30 cellular contexts compared by ENCODE assay signal in the genomic region with DNA sequence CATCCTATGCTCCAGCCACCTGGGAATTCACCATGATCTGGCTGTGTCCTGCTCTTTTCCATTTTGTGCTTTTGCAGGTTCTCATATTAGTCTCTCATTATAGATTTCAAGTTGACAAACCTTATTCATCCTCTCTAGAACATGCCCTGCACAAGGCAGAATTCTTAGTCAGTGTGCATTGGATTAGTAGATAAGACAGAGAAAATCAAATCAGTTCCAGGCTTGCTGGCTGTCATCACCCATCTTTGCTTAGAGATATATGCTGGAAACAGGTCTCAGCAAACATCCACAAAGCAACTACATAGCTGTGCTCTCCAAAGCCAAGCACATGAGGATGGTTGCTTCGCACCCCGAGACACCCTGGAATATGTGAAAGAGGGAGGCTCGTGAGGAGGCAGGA. TPM values are rescaled to one million over a fixed set of nuclear protein-coding genes. Genes with fewer than 3 reads are reported as not detected.
DNase-seq lines count a peak whose midpoint lies in the region; ATAC-seq and FAIRE-seq lines count a peak whose summit lies in the region.
"Had no signal": no experiment of that assay in that cellular context is flagged by ENCODE, and none has a peak within 500 bp of the region (broad histone marks: within the 10 kb centered on the region; RNA-seq: fewer than 3 reads in every experiment).

No MANE protein-coding gene starts in this region.

- H2BK12ac ChIP-seq in mesenchymal stem cell (ENCODE audit: low read length in 2 of 2): no peak overlapping the region

- peak; percentile 68 for FAIRE-seq in urothelium cell line (lab: Jason Lieb, UNC)
- FAIRE-seq: HTR-8/SVneo had no signal

- no peak overlapping the region for H3K23ac ChIP-seq in mesenchymal stem cell (ENCODE audit: low read length in 2 of 2)

- peaks cover 0 to 4% of the 10 kb centered on the region in 2 experiments for H3K27me3 ChIP-seq in mesenchymal stem cell (ENCODE audit: control insufficient read depth in 1 of 2, insufficient read depth in 1 of 2, low read length in 2 of 2)
- H3K27me3 ChIP-seq: brain microvascular endothelial cell, heart left ventricle, right lobe of liver, uterus had no signal

- peaks cover 23% of the 10 kb centered on the region for H3K4me1 ChIP-seq in mesenchymal stem cell (ENCODE audit: control insufficient read depth, insufficient read depth, low read depth, low read length)
- H3K4me1 ChIP-seq: HAP-1, right lobe of liver had no signal

- no peak for ATAC-seq in GM21423 (IDR thresholded peaks at IDR 0.05; ENCODE audit: unreplicated experiment)
- ATAC-seq: activated CD4-positive, alpha-beta T cell treated with anti-CD3 and anti-CD28 coated beads for 36 hours; heart left ventricle; right lobe of liver; stimulated activated naive B cell treated with anti-CD40 and anti-IgM and Interleukin-4, amounts not matched to agents 10 μg/mL and 1 μg/mL and 100 μg/mL, for 72 hours had no signal

- no peak overlapping the region for H4K8ac ChIP-seq in mesenchymal stem cell (ENCODE audit: low read length)

- POLR2A ChIA-PET in activated CD4-positive, alpha-beta memory T cell treated with anti-CD3 and anti-CD28 coated beads, Interleukin-2, amount 10 ng/mL, durations not matched to agents 7 days and 5 days (lab: Charles Lee): interaction anchor here (0.6 to 1.2 kb wide), 3 partner anchors 35 to 1308 kb away, joined by 3 to 4 read pairs (median 3); a partner anchor contains a TSS

- peaks cover 49% of the 10 kb centered on the region for H3K4me1 Mint-ChIP-seq in T-helper 2 cell treated with Interferon-gamma antibody and Interleukin-4, amounts not matched to agents 5 μg/mL and 100 μg/mL, for 36 hours (ENCODE audit: low read depth)
- peaks cover 47% of the 10 kb centered on the region for H3K4me1 Mint-ChIP-seq in activated CD4-positive, alpha-beta memory T cell treated with anti-CD3 and anti-CD28 coated beads, Interleukin-2, amount 10 ng/mL, durations not matched to agents 7 days and 5 days

- WGBS in mesenchymal stem cell: 95% methylated on average over 3 of the region's 3 CpGs

- H3K4me3 Mint-ChIP-seq in T-helper 2 cell treated with Interferon-gamma antibody and Interleukin-4, amounts not matched to agents 5 μg/mL and 100 μg/mL, for 36 hours: peak overlapping the region; percentile 5
- H3K4me3 Mint-ChIP-seq in activated CD4-positive, alpha-beta memory T cell treated with anti-CD3 and anti-CD28 coated beads, Interleukin-2, amount 10 ng/mL, durations not matched to agents 7 days and 5 days: no peak overlapping the region
- H3K4me3 Mint-ChIP-seq: activated CD4-positive, alpha-beta T cell treated with anti-CD3 and anti-CD28 coated beads for 36 hours; activated T-cell treated with anti-CD3 and anti-CD28 coated beads, Interleukin-2, amount 50 U/mL, for 24 hours; stimulated activated naive B cell treated with anti-CD40 and anti-IgM and Interleukin-4, amounts not matched to agents 10 μg/mL and 1 μg/mL and 100 μg/mL, for 72 hours had no signal

- H3K36me3 Mint-ChIP-seq in T-helper 2 cell treated with Interferon-gamma antibody and Interleukin-4, amounts not matched to agents 5 μg/mL and 100 μg/mL, for 36 hours (ENCODE audit: low read depth): peaks cover 14% of the 10 kb centered on the region
- H3K36me3 Mint-ChIP-seq in activated CD4-positive, alpha-beta memory T cell treated with anti-CD3 and anti-CD28 coated beads, Interleukin-2, amount 10 ng/mL, durations not matched to agents 7 days and 5 days (ENCODE audit: low read depth): peaks cover 5% of the 10 kb centered on the region
- H3K36me3 Mint-ChIP-seq: stimulated activated naive B cell treated with anti-CD40 and anti-IgM and Interleukin-4, amounts not matched to agents 10 μg/mL and 1 μg/mL and 100 μg/mL, for 72 hours had no signal

- H3K9me3 ChIP-seq in mesenchymal stem cell (ENCODE audit: control insufficient read depth, low read length): no peaks in the 10 kb centered on the region
- H3K9me3 ChIP-seq: HAP-1, heart left ventricle, right lobe of liver, uterus had no signal

- no peak overlapping the region for H2AK5ac ChIP-seq in mesenchymal stem cell (ENCODE audit: low read length, severe bottlenecking)

- no peak overlapping the region for H3K14ac ChIP-seq in mesenchymal stem cell (ENCODE audit: low read length in 2 of 2)

- H2AFZ ChIP-seq in mesenchymal stem cell (ENCODE audit: low read depth, low read length): no peak overlapping the region

- no peak overlapping the region for H3K4ac ChIP-seq in mesenchymal stem cell (ENCODE audit: low read depth in 1 of 2, low read length in 2 of 2)

- peaks cover 16% of the 10 kb centered on the region for H3K9me3 Mint-ChIP-seq in T-helper 2 cell treated with Interferon-gamma antibody and Interleukin-4, amounts not matched to agents 5 μg/mL and 100 μg/mL, for 36 hours
- H3K9me3 Mint-ChIP-seq in activated CD4-positive, alpha-beta memory T cell treated with anti-CD3 and anti-CD28 coated beads, Interleukin-2, amount 10 ng/mL, durations not matched to agents 7 days and 5 days: peaks cover 7% of the 10 kb centered on the region
- H3K9me3 Mint-ChIP-seq: stimulated activated naive B cell treated with anti-CD40 and anti-IgM and Interleukin-4, amounts not matched to agents 10 μg/mL and 1 μg/mL and 100 μg/mL, for 72 hours had no signal

- H3K79me1 ChIP-seq in mesenchymal stem cell (replicated peaks; ENCODE audit: low read length, poor library complexity, severe bottlenecking): no peaks in the 10 kb centered on the region

- no peak overlapping the region for H3K4me3 ChIP-seq in mesenchymal stem cell (ENCODE audit: insufficient read depth in 1 of 2, low read depth in 1 of 2, low read length in 2 of 2)
- H3K4me3 ChIP-seq: HAP-1, heart left ventricle, right lobe of liver, uterus had no signal

- no peak overlapping the region for H2BK15ac ChIP-seq in mesenchymal stem cell (ENCODE audit: low read depth, poor library complexity, severe bottlenecking)

- H4K91ac ChIP-seq in mesenchymal stem cell (ENCODE audit: low read length): no peak overlapping the region

- no peaks in the 10 kb centered on the region for H3K36me3 ChIP-seq in mesenchymal stem cell (ENCODE audit: control insufficient read depth in 1 of 2, insufficient read depth in 2 of 2, low read depth in 1 of 2, low read length in 2 of 2)
- H3K36me3 ChIP-seq: brain microvascular endothelial cell, HAP-1, heart left ventricle, right lobe of liver, uterus had no signal

- no peak overlapping the region for H3K9ac ChIP-seq in mesenchymal stem cell (ENCODE audit: low read length)

- H3K27ac ChIP-seq in mesenchymal stem cell (ENCODE audit: low read length, poor library complexity, severe bottlenecking): peak overlapping the region; percentile 35
- H3K27ac ChIP-seq: brain microvascular endothelial cell, heart left ventricle, right lobe of liver, uterus had no signal

- H3K27ac Mint-ChIP-seq in T-helper 2 cell treated with Interferon-gamma antibody and Interleukin-4, amounts not matched to agents 5 μg/mL and 100 μg/mL, for 36 hours: peak overlapping the region; percentile 58
- peak overlapping the region; percentile 96 for H3K27ac Mint-ChIP-seq in activated CD4-positive, alpha-beta memory T cell treated with anti-CD3 and anti-CD28 coated beads, Interleukin-2, amount 10 ng/mL, durations not matched to agents 7 days and 5 days
- H3K27ac Mint-ChIP-seq: activated CD4-positive, alpha-beta T cell treated with anti-CD3 and anti-CD28 coated beads for 36 hours; progenitor cell of endocrine pancreas; stimulated activated naive B cell treated with anti-CD40 and anti-IgM and Interleukin-4, amounts not matched to agents 10 μg/mL and 1 μg/mL and 100 μg/mL, for 72 hours had no signal

- CTCF ChIA-PET in activated CD4-positive, alpha-beta memory T cell treated with anti-CD3 and anti-CD28 coated beads, Interleukin-2, amount 10 ng/mL, durations not matched to agents 7 days and 5 days (lab: Charles Lee): interaction anchor here (1.0 to 2.5 kb wide), 2 partner anchors 11 to 35 kb away, joined by 3 to 12 read pairs; no protein-coding TSS in a partner anchor

- no peak overlapping the region for H2BK120ac ChIP-seq in mesenchymal stem cell (ENCODE audit: low read depth, low read length)

- no peak overlapping the region for H3K4me2 ChIP-seq in mesenchymal stem cell (ENCODE audit: low read length, poor library complexity, severe bottlenecking)

- DNase-seq in T-helper 2 cell treated with Interferon-gamma antibody and Interleukin-4, amounts not matched to agents 5 μg/mL and 100 μg/mL, for 36 hours (ENCODE audit: low spot score): no peak
- DNase-seq in T-helper 2 cell: no peak
- no peak for DNase-seq in activated CD4-positive, alpha-beta memory T cell treated with anti-CD3 and anti-CD28 coated beads, Interleukin-2, amount 10 ng/mL, durations not matched to agents 7 days and 5 days
- no peak for DNase-seq in mesenchymal stem cell
- DNase-seq in urothelium cell line (ENCODE audit: low spot score): no peak
- no peak for DNase-seq in GF-D8 (lab: John Stamatoyannopoulos, UW)
- no peak for DNase-seq in amygdala (lab: John Stamatoyannopoulos, UW)
- DNase-seq: 8988T; activated CD4-positive, alpha-beta T cell treated with anti-CD3 and anti-CD28 coated beads for 36 hours; activated gamma-delta T cell treated with Interleukin-2 at 50 U/mL for 16 hours; activated T-cell treated with anti-CD3 and anti-CD28 coated beads, Interleukin-2, amount 50 U/mL, for 24 hours; brain microvascular endothelial cell; heart left ventricle; KBM-7; mammary epithelial cell; NCI-H1105; NCI-H187 treated with DMSO at 0.1 percent for 48 hours; NCI-H524; right lobe of liver; SHP77 treated with DMSO at 0.1 percent for 48 hours; stimulated activated CD4-positive, alpha-beta T cell treated with anti-CD3 and anti-CD28 coated beads, Interleukin-4, amount 100 ng/mL, for 4 hours; stimulated activated naive B cell treated with anti-CD40 and anti-IgM and Interleukin-4, amounts not matched to agents 10 μg/mL and 1 μg/mL and 100 μg/mL, for 72 hours; uterus had no signal

- H3K27me3 Mint-ChIP-seq in T-helper 2 cell treated with Interferon-gamma antibody and Interleukin-4, amounts not matched to agents 5 μg/mL and 100 μg/mL, for 36 hours (ENCODE audit: low read depth): peaks cover 2% of the 10 kb centered on the region
- no peaks in the 10 kb centered on the region for H3K27me3 Mint-ChIP-seq in activated CD4-positive, alpha-beta memory T cell treated with anti-CD3 and anti-CD28 coated beads, Interleukin-2, amount 10 ng/mL, durations not matched to agents 7 days and 5 days
- H3K27me3 Mint-ChIP-seq: activated CD4-positive, alpha-beta T cell treated with anti-CD3 and anti-CD28 coated beads for 36 hours; activated T-cell treated with anti-CD3 and anti-CD28 coated beads, Interleukin-2, amount 50 U/mL, for 24 hours; progenitor cell of endocrine pancreas; stimulated activated naive B cell treated with anti-CD40 and anti-IgM and Interleukin-4, amounts not matched to agents 10 μg/mL and 1 μg/mL and 100 μg/mL, for 72 hours had no signal

- H2BK5ac ChIP-seq in mesenchymal stem cell (ENCODE audit: low read depth, low read length, poor library complexity, severe bottlenecking): no peak overlapping the region

- no peak overlapping the region for H3K18ac ChIP-seq in mesenchymal stem cell (ENCODE audit: low read depth in 1 of 2, low read length in 2 of 2)

RNA-seq across cellular contexts. Expression of a gene that starts 24.8 kb away (rescaled TPM):
- 1 to 10 TPM; 2.4 to 3.4 TPM for total RNA-seq in activated CD4-positive, alpha-beta memory T cell treated with anti-CD3 and anti-CD28 coated beads, Interleukin-2, amount 10 ng/mL, durations not matched to agents 7 days and 5 days
- polyA plus RNA-seq in mesenchymal stem cell (2013, experiment 1 of 2): not detected
- polyA plus RNA-seq in mesenchymal stem cell (2013, experiment 2 of 2): 0.01 TPM
- total RNA-seq: G401 had no signal

RNA-seq across cellular contexts. Expression of a gene that starts 34.8 kb away (rescaled TPM):
- not detected for total RNA-seq in activated CD4-positive, alpha-beta memory T cell treated with anti-CD3 and anti-CD28 coated beads, Interleukin-2, amount 10 ng/mL, durations not matched to agents 7 days and 5 days
- not detected for polyA plus RNA-seq in mesenchymal stem cell (2013, experiment 1 of 2)
- not detected for polyA plus RNA-seq in mesenchymal stem cell (2013, experiment 2 of 2)
- total RNA-seq: activated CD4-positive, alpha-beta T cell treated with anti-CD3 and anti-CD28 coated beads for 36 hours; G401; heart left ventricle; mammary epithelial cell; MCF 10A; progenitor cell of endocrine pancreas; right lobe of liver; T-helper 1 cell treated with Interleukin-12 subunit alpha and Interleukin-12 subunit beta and Interleukin-4 antibody, amounts not matched to agents 30 ng/mL and 1 ng/mL, for 36 hours; uterus had no signal
- polyA plus RNA-seq: heart left ventricle, mammary epithelial cell had no signal
